In genomic region chr3:161413127-161413854, GRCh38 we compare ENCODE assay signal across 2 cellular contexts.
TF ChIP-seq lines count a peak whose summit lies in the region.

No MANE protein-coding gene starts in this region.

TF ChIP-seq in IMR-90, 13 proteins besides CTCF, POLR2A, EP300 and RAD21:
- TF ChIP-seq RFX5 (IDR thresholded peaks at IDR 0.05; ENCODE audit: low read depth, low read length) (no peak), NFE2L2 (IDR thresholded peaks at IDR 0.05; ENCODE audit: low read depth, low read length) (no peak), CEBPB (IDR thresholded peaks at IDR 0.05; ENCODE audit: low read depth, low read length) (no peak), BHLHE40 (IDR thresholded peaks at IDR 0.05; ENCODE audit: low read depth, low read length) (no peak), SMC3 (IDR thresholded peaks at IDR 0.05; ENCODE audit: low read depth, low read length) (no peak), ELK1 (IDR thresholded peaks at IDR 0.05; ENCODE audit: borderline replicate concordance, low read depth, low read length) (no peak), RCOR1 (IDR thresholded peaks at IDR 0.05; ENCODE audit: insufficient replicate concordance, low read length) (no peak), MAFK (IDR thresholded peaks at IDR 0.05; ENCODE audit: low read depth, low read length) (no peak), USF2 (IDR thresholded peaks at IDR 0.05; ENCODE audit: low read depth, low read length) (no peak), CHD1 (IDR thresholded peaks at IDR 0.05; ENCODE audit: low read depth, low read length) (no peak), MXI1 (IDR thresholded peaks at IDR 0.05; ENCODE audit: borderline replicate concordance, low read depth, low read length) (no peak)

TF ChIP-seq in H1, 55 proteins besides CTCF, POLR2A, EP300 and RAD21:
- TF ChIP-seq PHF8 (conservative IDR thresholded peaks at IDR 0.05; ENCODE audit: low read depth, low read length) (no peak), CEBPB (IDR thresholded peaks at IDR 0.05; ENCODE audit: low read depth, low read length) (no peak), POLR2AphosphoS5 (IDR thresholded peaks at IDR 0.05; ENCODE audit: low read depth, low read length) (no peak), KDM4A (IDR thresholded peaks at IDR 0.05; ENCODE audit: low read depth, low read length, severe bottlenecking) (no peak), RBBP5 (IDR thresholded peaks at IDR 0.05; ENCODE audit: borderline replicate concordance, low read depth, low read length) (no peak), ZNF274 (IDR thresholded peaks at IDR 0.05; ENCODE audit: borderline replicate concordance, extremely low read depth, low read length) (no peak), SUZ12 (IDR thresholded peaks at IDR 0.05; ENCODE audit: low read length) (no peak), SP4 (IDR thresholded peaks at IDR 0.05; ENCODE audit: low read length) (no peak), CHD2 (IDR thresholded peaks at IDR 0.05; ENCODE audit: low read length) (no peak), CTBP2 (IDR thresholded peaks at IDR 0.05; ENCODE audit: borderline replicate concordance, insufficient read depth, insufficient read length, low read length) (no peak), SIN3A (conservative IDR thresholded peaks at IDR 0.05 in 1 of 2, IDR thresholded peaks at IDR 0.05 in 1 of 2; ENCODE audit: low read depth in 1 of 2, low read length in 2 of 2) (no peak), CREB1 (IDR thresholded peaks at IDR 0.05) (no peak), TEAD4 (IDR thresholded peaks at IDR 0.05; ENCODE audit: low read depth, low read length) (no peak), HDAC6 (IDR thresholded peaks at IDR 0.05; ENCODE audit: low read depth, low read length) (no peak), ATF3 (IDR thresholded peaks at IDR 0.05; ENCODE audit: insufficient read depth, low read depth, low read length) (no peak), EZH2 (IDR thresholded peaks at IDR 0.05; ENCODE audit: low read depth, low read length, severe bottlenecking) (no peak), BCL11A (IDR thresholded peaks at IDR 0.05; ENCODE audit: low read depth in 2 of 2, low read length in 2 of 2) (no peak), HDAC2 (IDR thresholded peaks at IDR 0.05; ENCODE audit: borderline replicate concordance in 1 of 2, low read depth in 2 of 2, low read length in 2 of 2) (no peak), GTF2F1 (IDR thresholded peaks at IDR 0.05; ENCODE audit: borderline replicate concordance, low read depth, low read length) (no peak), SIX5 (IDR thresholded peaks at IDR 0.05; ENCODE audit: low read depth, low read length) (no peak)
